In genomic region chr14:21846227-21846885, GRCh38 we compare ENCODE assay signal across 8 cellular contexts.
DNase-seq lines count a peak whose midpoint lies in the region; TF ChIP-seq lines count a peak whose summit lies in the region.

No MANE protein-coding gene starts in this region.

- H3K27me3 ChIP-seq in KMS-11 (ENCODE audit: insufficient read depth, low read depth) (no peaks in the 10 kb centered on the region), trophoblast cell (ENCODE audit: insufficient read depth, low read length) (no peaks in the 10 kb centered on the region)

- no peak overlapping the region for H3K18ac ChIP-seq in trophoblast cell (ENCODE audit: low read length)

- no peaks in the 10 kb centered on the region for H3K79me1 ChIP-seq in trophoblast cell (ENCODE audit: low read length)

- H3K36me3 ChIP-seq in KMS-11 (ENCODE audit: insufficient read depth): no peaks in the 10 kb centered on the region
- no peaks in the 10 kb centered on the region for H3K36me3 ChIP-seq in trophoblast cell (ENCODE audit: control insufficient read depth in 1 of 2, insufficient read depth in 2 of 2, low read length in 2 of 2)

- H2BK5ac ChIP-seq in trophoblast cell (ENCODE audit: low read depth, low read length, poor library complexity): no peak overlapping the region

- H2BK12ac ChIP-seq in trophoblast cell (ENCODE audit: low read length): no peak overlapping the region

- no peak overlapping the region for H3K4ac ChIP-seq in trophoblast cell (ENCODE audit: low read depth, low read length)

- no peak overlapping the region for H3K27ac ChIP-seq in KMS-11
- H3K27ac ChIP-seq in trophoblast cell (ENCODE audit: low read depth, low read length): no peak overlapping the region

- in situ Hi-C loops in G401 (cut with HindIII; ENCODE audit: low sequenced_read_pairs): no loop called here

- peak; percentile 67 for DNase-seq in activated CD4-positive, CD25-positive, alpha-beta regulatory T cell treated with anti-CD3 and anti-CD28 coated beads, Interleukin-2, amount 50 U/mL, for 72 hours
- peak; percentile 65 for DNase-seq in ecto neural progenitor cell (ENCODE audit: low spot score)
- DNase-seq in trophoblast cell: peak; percentile 11 to 50
- no peak for DNase-seq in G401 (ENCODE audit: low spot score)
- DNase-seq in NCI-H1436 (lab: John Stamatoyannopoulos, UW): no peak
- no peak for DNase-seq in occipital lobe (lab: John Stamatoyannopoulos, UW)

- H3K9ac ChIP-seq in KMS-11 (no peak overlapping the region), trophoblast cell (ENCODE audit: low read length) (no peak overlapping the region)

- no peak overlapping the region for H2BK120ac ChIP-seq in trophoblast cell (ENCODE audit: insufficient read depth, low read length, poor library complexity)

- H3K4me3 ChIP-seq in KMS-11 (IDR thresholded peaks at IDR 0.05; ENCODE audit: insufficient read depth, low read depth, low read length) (no peak overlapping the region), trophoblast cell (ENCODE audit: low read depth, low read length) (no peak overlapping the region)

- H3K4me2 ChIP-seq in KMS-11 (peak overlapping the region; percentile 19; the same call in 1 of the 2 replicates), trophoblast cell (ENCODE audit: low read length) (no peak overlapping the region)

- H4K8ac ChIP-seq in trophoblast cell (ENCODE audit: low read depth, low read length): no peak overlapping the region

- H2AK5ac ChIP-seq in trophoblast cell (ENCODE audit: low read length): no peak overlapping the region

- no peaks in the 10 kb centered on the region for H3K9me3 ChIP-seq in trophoblast cell (ENCODE audit: insufficient read depth, low read depth, low read length)

- TF ChIP-seq CTCF in GM12873 (IDR thresholded peaks at IDR 0.05; ENCODE audit: insufficient read depth, low read depth, low read length, missing control alignments) (peak; percentile 84), KMS-11 (conservative IDR thresholded peaks at IDR 0.05; ENCODE audit: low read depth, low read length) (peak; percentile 77)

- H3K79me2 ChIP-seq in KMS-11 (ENCODE audit: insufficient read depth, low read depth): no peaks in the 10 kb centered on the region
- no peaks in the 10 kb centered on the region for H3K79me2 ChIP-seq in trophoblast cell (ENCODE audit: control insufficient read depth, insufficient read depth, low read length, poor library complexity)

- no peaks in the 10 kb centered on the region for H4K20me1 ChIP-seq in KMS-11 (ENCODE audit: insufficient read depth)

- H3K4me1 ChIP-seq in KMS-11 (ENCODE audit: low read depth, poor library complexity, severe bottlenecking) (no peaks in the 10 kb centered on the region), trophoblast cell (ENCODE audit: control insufficient read depth in 1 of 2, insufficient read depth in 2 of 2, low read length in 2 of 2) (no peaks in the 10 kb centered on the region)

- no peak overlapping the region for H3K23ac ChIP-seq in trophoblast cell (ENCODE audit: low read length)

- H4K12ac ChIP-seq in trophoblast cell (ENCODE audit: low read depth, low read length): no peak overlapping the region

- H4K91ac ChIP-seq in trophoblast cell (ENCODE audit: low read depth, low read length): no peak overlapping the region

- no CpG with 5 or more reads among the region's 13 CpGs for WGBS in trophoblast cell (ENCODE audit: extremely low coverage, insufficient coverage, insufficient read length)

- H3K14ac ChIP-seq in trophoblast cell (ENCODE audit: low read length): no peak overlapping the region

- H2AFZ ChIP-seq in KMS-11 (ENCODE audit: low read depth) (peak overlapping the region; percentile 61), trophoblast cell (ENCODE audit: insufficient read depth, low read length, poor library complexity) (no peak overlapping the region)

Comparison
In these comparisons a context has a peak if more than half of its experiments do, and no peak if none do; other contexts are left out.
1. DNase-seq: peak in activated CD4-positive, CD25-positive, alpha-beta regulatory T cell treated with anti-CD3 and anti-CD28 coated beads, Interleukin-2, amount 50 U/mL, for 72 hours (single experiment), ecto neural progenitor cell (single experiment) and trophoblast cell (2 of 2); none in G401 (single experiment), NCI-H1436 (single experiment) and occipital lobe (single experiment).